16 cellular contexts compared by ENCODE assay signal in genomic region chr16:57862698-57863433, GRCh38.
DNase-seq lines count a peak whose midpoint lies in the region; ATAC-seq and TF ChIP-seq lines count a peak whose summit lies in the region.
"Had no signal": no experiment of that assay in that cellular context is flagged by ENCODE, and none has a peak within 500 bp of the region (broad histone marks: within the 10 kb centered on the region; RNA-seq: fewer than 3 reads in every experiment).

No MANE protein-coding gene starts in this region.

- peak overlapping the region; percentile 11; the same call in 1 of the 2 replicates for H4K91ac ChIP-seq in IMR-90 (ENCODE audit: insufficient read depth, low read depth, low read length)

- no peaks in the 10 kb centered on the region for H4K20me1 ChIP-seq in IMR-90 (ENCODE audit: insufficient read depth, low read length)

- BruUV-seq in A673 (replicated peaks; lab: Mats Ljungman, UMichigan) (no TSS peak), IMR-90 (replicated peaks; lab: Mats Ljungman, UMichigan) (no TSS peak)

- no peak overlapping the region for H3K23ac ChIP-seq in IMR-90 (ENCODE audit: low read depth, low read length)

- intact Hi-C loops in A673 (cut with micrococcal nuclease; ENCODE audit: unreplicated experiment): loop anchor here (1.0 to 10.0 kb wide), 4 partner anchors 66 to 268 kb away; no protein-coding TSS in a partner anchor
- intact Hi-C loops in IMR-90 (cut with micrococcal nuclease): loop anchor here (1.0 to 10.0 kb wide), 3 partner anchors 62 to 268 kb away; no protein-coding TSS in a partner anchor
- intact Hi-C loops in colonic mucosa (cut with DNase I): loop anchor here (2.0 kb wide), 1 partner anchor 106 kb away; no protein-coding TSS in a partner anchor
- intact Hi-C loops in mucosa of descending colon (cut with DNase I, micrococcal nuclease): loop anchor here (5.0 to 10.0 kb wide), 2 partner anchors 68 to 106 kb away; no protein-coding TSS in a partner anchor
- intact Hi-C loops in aorta (cut with DNase I): loop anchor here in 1 of 2 donors (1.0 to 5.0 kb wide), 2 partner anchors 66 to 106 kb away; no protein-coding TSS in a partner anchor

- H3K14ac ChIP-seq in IMR-90 (replicated peaks; ENCODE audit: low read depth, low read length): peak overlapping the region; percentile 49; the same call in 1 of the 2 replicates

- in situ Hi-C loops in IMR-90 (cut with MboI; ENCODE audit: low sequenced_read_pairs): loop anchor here (10.0 kb wide), 2 partner anchors 108 to 278 kb away; no protein-coding TSS in a partner anchor

- H4K5ac ChIP-seq in IMR-90 (ENCODE audit: low read depth, low read length): no peak overlapping the region

- peak overlapping the region; percentile 88 for H3K27ac ChIP-seq in A673 (ENCODE audit: low read depth, low read length, poor library complexity, severe bottlenecking)
- no peak overlapping the region for H3K27ac ChIP-seq in IMR-90 (ENCODE audit: insufficient read depth, low read length)
- H3K27ac ChIP-seq in colonic mucosa: no peak overlapping the region
- no peak overlapping the region for H3K27ac ChIP-seq in aorta (ENCODE audit: low read depth in 1 of 2, low read length in 2 of 2)
- H3K27ac ChIP-seq: epithelial cell of prostate, thoracic aorta had no signal

- no peak for TF ChIP-seq RAD21 in IMR-90 (IDR thresholded peaks at IDR 0.05; ENCODE audit: low read length)

- POLR2A ChIA-PET in A673 (lab: Charles Lee; ENCODE audit: low non-redundant PET) (interaction anchor here (0.5 to 0.6 kb wide), 2 partner anchors 15 to 19 kb away, joined by 3 to 5 read pairs; no protein-coding TSS in a partner anchor), IMR-90 (lab: Charles Lee; ENCODE audit: unreplicated experiment) (no interaction called here)

- H4K8ac ChIP-seq in IMR-90 (ENCODE audit: low read depth in 2 of 2, low read length in 2 of 2): 0 out of 4 replicates have a peak overlapping the region, but pooled peaks of 1 of the 2 experiments have one; percentile 52

- H2BK5ac ChIP-seq in IMR-90 (ENCODE audit: low read depth, low read length, poor library complexity, severe bottlenecking): no peak overlapping the region

- H2BK15ac ChIP-seq in IMR-90 (ENCODE audit: low read depth, low read length): no peak overlapping the region

- H3K4me1 ChIP-seq in A673 (ENCODE audit: insufficient read depth, low read length, poor library complexity, severe bottlenecking): peaks cover 70% of the 10 kb centered on the region
- peaks cover 4% of the 10 kb centered on the region for H3K4me1 ChIP-seq in IMR-90 (ENCODE audit: control insufficient read depth, insufficient read depth, low read length)
- H3K4me1 ChIP-seq in colonic mucosa: no peaks in the 10 kb centered on the region
- H3K4me1 ChIP-seq in mucosa of descending colon (ENCODE audit: low read depth): peaks cover 3% of the 10 kb centered on the region
- no peaks in the 10 kb centered on the region for H3K4me1 ChIP-seq in aorta (ENCODE audit: control insufficient read depth in 1 of 2, insufficient read depth in 2 of 2, low read length in 2 of 2)

- CTCF ChIA-PET in A673 (lab: Charles Lee): interaction anchor here (0.6 to 1.2 kb wide), 7 partner anchors 16 to 377 kb away, joined by 3 to 14 read pairs (median 8); no protein-coding TSS in a partner anchor
- CTCF ChIA-PET in IMR-90 (lab: Yijun Ruan, JAX): interaction anchor here (0.7 to 1.9 kb wide), 12 partner anchors 14 to 106 kb away, joined by 3 to 12 read pairs (median 5); no protein-coding TSS in a partner anchor

- H3K27me3 ChIP-seq in A673 (replicated peaks; ENCODE audit: insufficient read depth, low read depth, low read length, poor library complexity): no peaks in the 10 kb centered on the region
- no peaks in the 10 kb centered on the region for H3K27me3 ChIP-seq in IMR-90 (ENCODE audit: control insufficient read depth, insufficient read depth, low read length)
- no peaks in the 10 kb centered on the region for H3K27me3 ChIP-seq in colonic mucosa
- no peaks in the 10 kb centered on the region for H3K27me3 ChIP-seq in aorta (ENCODE audit: control insufficient read depth in 1 of 2, insufficient read depth in 2 of 2, low read length in 1 of 2)

- H2BK120ac ChIP-seq in IMR-90 (ENCODE audit: low read depth, low read length): no peak overlapping the region

- WGBS in IMR-90 (ENCODE audit: extremely low coverage in 2 of 2, insufficient read length in 1 of 2), 2 experiments: 59% methylated on average over 5 of the region's 9 CpGs; no CpG with 5 or more reads in 1 of the 2 experiments
- 55 to 61% methylated on average over 9 of the region's 9 CpGs for WGBS in aorta, 2 donors

- DNase-seq in A673 (ENCODE audit: low spot score) (no peak), IMR-90 (no peak), colonic mucosa (peak; percentile 21), mucosa of descending colon (peak in 2 of 3 donors; percentile 10 to 30), cerebellum (ENCODE audit: low spot score) (no peak), aorta (no peak), NCI-H69 (lab: John Stamatoyannopoulos, UW) (no peak), NCI-H2227 (lab: John Stamatoyannopoulos, UW; ENCODE audit: unreplicated experiment) (no peak)
- DNase-seq: activated CD4-positive, CD25-positive, alpha-beta regulatory T cell treated with anti-CD3 and anti-CD28 coated beads, Interleukin-2, amount 50 U/mL, for 72 hours; activated T-cell treated with anti-CD3 and anti-CD28 coated beads for 4 hours; CD8-positive, alpha-beta memory T cell; KG1; naive B cell; stimulated activated CD4-positive, alpha-beta T cell treated with anti-CD3 and anti-CD28 coated beads, Interleukin-2, amount 100 ng/mL, for 24 hours had no signal

- ATAC-seq in IMR-90 (ENCODE audit: low read depth) (no peak), mucosa of descending colon (peak; percentile 74), aorta (ENCODE audit: low FRiP score) (no peak)

- H3K9me3 ChIP-seq in A673 (ENCODE audit: low read depth, low read length, poor library complexity, severe bottlenecking) (no peaks in the 10 kb centered on the region), IMR-90 (ENCODE audit: control insufficient read depth, insufficient read depth, low read length) (no peaks in the 10 kb centered on the region), colonic mucosa (no peaks in the 10 kb centered on the region), mucosa of descending colon (no peaks in the 10 kb centered on the region), aorta (ENCODE audit: control insufficient read depth, low read length) (no peaks in the 10 kb centered on the region)
- H3K9me3 ChIP-seq: thoracic aorta had no signal

- peak overlapping the region; percentile 35 for H2AFZ ChIP-seq in IMR-90 (replicated peaks; ENCODE audit: low read length, poor library complexity)

- H3K4me2 ChIP-seq in IMR-90 (ENCODE audit: low read depth, low read length): peak overlapping the region; percentile 61; the same call in 1 of the 2 replicates

- no peak overlapping the region for H2AK9ac ChIP-seq in IMR-90 (replicated peaks; ENCODE audit: low read depth, low read length, poor library complexity)

- dilution Hi-C loops in IMR-90 (cut with HindIII; ENCODE audit: low sequenced_read_pairs, unreplicated experiment): no loop called here

- no peak overlapping the region for H3K4ac ChIP-seq in IMR-90 (ENCODE audit: low read depth, low read length)

- peak overlapping the region; percentile 24 for H3K4me3 ChIP-seq in A673 (ENCODE audit: low read depth, low read length, poor library complexity, severe bottlenecking)
- no peak overlapping the region for H3K4me3 ChIP-seq in IMR-90 (ENCODE audit: insufficient read depth, low read depth, low read length)
- no peak overlapping the region for H3K4me3 ChIP-seq in colonic mucosa
- no peak overlapping the region for H3K4me3 ChIP-seq in mucosa of descending colon
- H3K4me3 ChIP-seq in aorta (ENCODE audit: low read length in 2 of 2): no peak overlapping the region
- H3K4me3 ChIP-seq: thoracic aorta had no signal

- H3K18ac ChIP-seq in IMR-90 (ENCODE audit: low read depth, low read length): no peak overlapping the region

- H2AK5ac ChIP-seq in IMR-90 (ENCODE audit: low read depth, low read length): no peak overlapping the region

- TF ChIP-seq CTCF in A673 (conservative IDR thresholded peaks at IDR 0.05; ENCODE audit: low read depth, low read length) (no peak), IMR-90 (conservative IDR thresholded peaks at IDR 0.05; ENCODE audit: low read depth, low read length) (no peak), colonic mucosa (IDR thresholded peaks at IDR 0.05) (no peak), mucosa of descending colon (IDR thresholded peaks at IDR 0.05) (no peak)

- TF ChIP-seq POLR2A in IMR-90 (IDR thresholded peaks at IDR 0.05; ENCODE audit: low read depth, low read length): no peak

- H3K56ac ChIP-seq in IMR-90 (ENCODE audit: extremely low read depth, insufficient read depth, low read length): no peak overlapping the region

- H3K79me1 ChIP-seq in IMR-90 (ENCODE audit: low read depth in 1 of 2, low read length in 2 of 2): no peaks in the 10 kb centered on the region

- H3K36me3 ChIP-seq in A673 (ENCODE audit: insufficient read depth, low read length, poor library complexity, severe bottlenecking) (no peaks in the 10 kb centered on the region), IMR-90 (ENCODE audit: control insufficient read depth, insufficient read depth, low read length) (no peaks in the 10 kb centered on the region), colonic mucosa (no peaks in the 10 kb centered on the region), mucosa of descending colon (ENCODE audit: low read depth) (no peaks in the 10 kb centered on the region), aorta (ENCODE audit: control insufficient read depth in 1 of 2, insufficient read depth in 2 of 2, low read length in 1 of 2) (no peaks in the 10 kb centered on the region)
- H3K36me3 ChIP-seq: thoracic aorta had no signal

- no peak overlapping the region; the same call in 1 of the 2 replicates for H2BK20ac ChIP-seq in IMR-90 (ENCODE audit: low read depth, low read length)

- H3K9me1 ChIP-seq in IMR-90 (ENCODE audit: insufficient read depth, low read length): no peaks in the 10 kb centered on the region

- H3K9ac ChIP-seq in IMR-90 (ENCODE audit: low read depth, low read length) (no peak overlapping the region), colonic mucosa (ENCODE audit: low read depth in 2 of 2, low read length in 2 of 2) (no peak overlapping the region)

TF ChIP-seq in IMR-90, 13 proteins besides CTCF, POLR2A, EP300 and RAD21:
- TF ChIP-seq CEBPB (IDR thresholded peaks at IDR 0.05; ENCODE audit: low read depth, low read length): no peak
- no peak for TF ChIP-seq BHLHE40 (IDR thresholded peaks at IDR 0.05; ENCODE audit: low read depth, low read length)
- no peak for TF ChIP-seq RCOR1 (IDR thresholded peaks at IDR 0.05; ENCODE audit: insufficient replicate concordance, low read length)

Comparison
In these comparisons a context has a peak if more than half of its experiments do, and no peak if none do; other contexts are left out.
1. DNase-seq: peak in colonic mucosa (single experiment) and mucosa of descending colon (2 of 3); none in A673 (single experiment), IMR-90 (single experiment), cerebellum (single experiment), aorta (0 of 2), NCI-H69 (single experiment) and NCI-H2227 (single experiment).